Comparison of ENCODE assay signal across 19 cellular contexts in the genomic region with DNA sequence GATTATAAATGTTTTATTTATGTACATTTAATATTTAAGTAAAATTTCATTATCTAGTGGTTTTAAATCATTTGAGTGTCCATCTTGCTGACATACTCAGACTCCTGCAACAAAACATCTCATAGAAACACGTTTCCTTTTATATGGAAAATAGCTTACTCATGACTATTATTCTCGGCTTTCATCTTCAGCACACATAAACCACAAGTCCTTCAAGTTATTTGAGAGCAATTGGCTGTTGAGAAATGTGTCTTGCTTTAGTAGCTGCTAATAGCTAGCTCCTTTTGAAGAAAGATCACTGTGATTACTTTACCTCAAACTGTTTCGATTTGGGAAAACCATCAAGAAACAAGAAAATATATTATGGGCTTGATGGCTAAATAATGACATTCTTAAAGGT.
DNase-seq lines count a peak whose midpoint lies in the region; ATAC-seq and TF ChIP-seq lines count a peak whose summit lies in the region.
"Had no signal": no experiment of that assay in that cellular context is flagged by ENCODE, and none has a peak within 500 bp of the region (broad histone marks: within the 10 kb centered on the region; RNA-seq: fewer than 3 reads in every experiment).

No MANE protein-coding gene starts in this region.

- no peaks in the 10 kb centered on the region for H4K20me1 ChIP-seq in KMS-11 (ENCODE audit: insufficient read depth)

- no peaks in the 10 kb centered on the region for H3K36me3 ChIP-seq in BJ (ENCODE audit: control insufficient read depth, insufficient read depth, low read length)
- no peaks in the 10 kb centered on the region for H3K36me3 ChIP-seq in KMS-11 (ENCODE audit: insufficient read depth)
- no peaks in the 10 kb centered on the region for H3K36me3 ChIP-seq in left lung

- no peaks in the 10 kb centered on the region for H3K79me2 ChIP-seq in KMS-11 (ENCODE audit: insufficient read depth, low read depth)

- no peaks in the 10 kb centered on the region for H3K9me3 ChIP-seq in left lung

- H3K4me3 Mint-ChIP-seq in stimulated activated naive CD8-positive, alpha-beta T cell treated with anti-CD3 and anti-CD28 coated beads, Interleukin-15, amount 100 ng/mL, for 72 hours = no peak overlapping the region
- no peak overlapping the region for H3K4me3 Mint-ChIP-seq in type B pancreatic cell
- H3K4me3 Mint-ChIP-seq: activated naive CD8-positive, alpha-beta T cell treated with anti-CD3 and anti-CD28 coated beads for 36 hours; CD14-positive monocyte; WTC11 had no signal

- CTCF ChIA-PET in BJ (lab: Yijun Ruan, JAX) = interaction anchor here (0.5 to 2.7 kb wide), 3 partner anchors 10 to 240 kb away, joined by 3 to 7 read pairs (median 3); no protein-coding TSS in a partner anchor

- intact Hi-C loops in left lung (cut with DNase I) = no loop called here
- intact Hi-C loops in cardiac septum (cut with DNase I) = no loop called here

- peak overlapping the region; percentile 5; the same call in 1 of the 2 replicates for H3K9ac ChIP-seq in KMS-11

- H3K4me3 ChIP-seq in BJ (ENCODE audit: low read depth, low read length) = no peak overlapping the region
- peak overlapping the region; percentile 67 for H3K4me3 ChIP-seq in KMS-11 (IDR thresholded peaks at IDR 0.05; ENCODE audit: insufficient read depth, low read depth, low read length)
- no peak overlapping the region for H3K4me3 ChIP-seq in left lung
- H3K4me3 ChIP-seq: dorsolateral prefrontal cortex had no signal

- TF ChIP-seq CTCF in BJ (IDR thresholded peaks at IDR 0.05; ENCODE audit: insufficient read depth, low read depth, low read length) (no peak), KMS-11 (conservative IDR thresholded peaks at IDR 0.05; ENCODE audit: low read depth, low read length) (no peak), left lung (IDR thresholded peaks at IDR 0.05) (no peak), type B pancreatic cell (conservative IDR thresholded peaks at IDR 0.05) (no peak)

- no peaks in the 10 kb centered on the region for H3K36me3 Mint-ChIP-seq in type B pancreatic cell
- H3K36me3 Mint-ChIP-seq: activated naive CD8-positive, alpha-beta T cell treated with anti-CD3 and anti-CD28 coated beads for 36 hours; CD14-positive monocyte; WTC11 had no signal

- peak overlapping the region; percentile 28; the same call in 1 of the 2 replicates for H2AFZ ChIP-seq in KMS-11 (ENCODE audit: low read depth)

- peak overlapping the region; percentile 62 for H3K4me2 ChIP-seq in KMS-11

- no peaks in the 10 kb centered on the region for H3K27me3 Mint-ChIP-seq in stimulated activated naive CD8-positive, alpha-beta T cell treated with anti-CD3 and anti-CD28 coated beads, Interleukin-15, amount 100 ng/mL, for 72 hours
- H3K27me3 Mint-ChIP-seq in type B pancreatic cell = no peaks in the 10 kb centered on the region
- H3K27me3 Mint-ChIP-seq: activated naive CD8-positive, alpha-beta T cell treated with anti-CD3 and anti-CD28 coated beads for 36 hours had no signal

- peak; percentile 78 for ATAC-seq in left lung
- ATAC-seq in stimulated activated naive CD8-positive, alpha-beta T cell treated with anti-CD3 and anti-CD28 coated beads, Interleukin-15, amount 100 ng/mL, for 72 hours = no peak
- ATAC-seq: WTC11 had no signal

- H3K4me1 ChIP-seq in KMS-11 (ENCODE audit: low read depth, poor library complexity, severe bottlenecking) (peaks cover 39% of the 10 kb centered on the region), left lung (peaks cover 0 to 11% of the 10 kb centered on the region in 2 donors)

- POLR2A ChIA-PET in BJ (lab: Charles Lee) = interaction anchor here (0.6 kb wide), 1 partner anchor 18 kb away, joined by 3 read pairs; no protein-coding TSS in a partner anchor

- H3K4me1 Mint-ChIP-seq in stimulated activated naive CD8-positive, alpha-beta T cell treated with anti-CD3 and anti-CD28 coated beads, Interleukin-15, amount 100 ng/mL, for 72 hours = no peaks in the 10 kb centered on the region
- peaks cover 19% of the 10 kb centered on the region for H3K4me1 Mint-ChIP-seq in type B pancreatic cell (ENCODE audit: unreplicated experiment)
- H3K4me1 Mint-ChIP-seq: activated naive CD8-positive, alpha-beta T cell treated with anti-CD3 and anti-CD28 coated beads for 36 hours; CD14-positive monocyte had no signal

- H3K27me3 ChIP-seq in BJ (ENCODE audit: control insufficient read depth, insufficient read depth, low read length) = no peaks in the 10 kb centered on the region
- no peaks in the 10 kb centered on the region; the same call in 1 of the 2 replicates for H3K27me3 ChIP-seq in KMS-11 (ENCODE audit: insufficient read depth, low read depth)
- H3K27me3 ChIP-seq in left lung = no peaks in the 10 kb centered on the region

- H3K27ac ChIP-seq in KMS-11 = peak overlapping the region; percentile 67
- peak overlapping the region in 1 of 2 donors; percentile 75 for H3K27ac ChIP-seq in left lung
- H3K27ac ChIP-seq: dorsolateral prefrontal cortex, HL-60 had no signal

- no peak overlapping the region for H3K27ac Mint-ChIP-seq in stimulated activated naive CD8-positive, alpha-beta T cell treated with anti-CD3 and anti-CD28 coated beads, Interleukin-15, amount 100 ng/mL, for 72 hours
- no peak overlapping the region for H3K27ac Mint-ChIP-seq in type B pancreatic cell
- H3K27ac Mint-ChIP-seq: activated naive CD8-positive, alpha-beta T cell treated with anti-CD3 and anti-CD28 coated beads for 36 hours; CD14-positive monocyte; WTC11 had no signal

- H3K9me3 Mint-ChIP-seq in stimulated activated naive CD8-positive, alpha-beta T cell treated with anti-CD3 and anti-CD28 coated beads, Interleukin-15, amount 100 ng/mL, for 72 hours = no peaks in the 10 kb centered on the region
- no peaks in the 10 kb centered on the region for H3K9me3 Mint-ChIP-seq in type B pancreatic cell
- H3K9me3 Mint-ChIP-seq: activated naive CD8-positive, alpha-beta T cell treated with anti-CD3 and anti-CD28 coated beads for 36 hours; CD14-positive monocyte; WTC11 had no signal

- DNase-seq in BJ (ENCODE audit: low read depth) = peak; percentile 42
- peak; percentile 81 for DNase-seq in astrocyte of the hippocampus (ENCODE audit: low read depth, low spot score)
- DNase-seq in left lung = no peak
- no peak for DNase-seq in NCI-H748 (lab: John Stamatoyannopoulos, UW; ENCODE audit: unreplicated experiment)
- no peak for DNase-seq in stimulated activated naive CD8-positive, alpha-beta T cell treated with anti-CD3 and anti-CD28 coated beads, Interleukin-15, amount 100 ng/mL, for 72 hours
- no peak for DNase-seq in type B pancreatic cell (ENCODE audit: extremely low spot score, unreplicated experiment)
- no peak for DNase-seq in cardiac septum (ENCODE audit: low spot score)
- DNase-seq: activated CD8-positive, alpha-beta memory T cell treated with anti-CD3 and anti-CD28 coated beads, Interleukin-2, amount 50 U/mL, for 48 hours; activated naive CD8-positive, alpha-beta T cell treated with anti-CD3 and anti-CD28 coated beads for 36 hours; dorsolateral prefrontal cortex; head of caudate nucleus; NCI-H1105; NCI-H510A treated with DMSO at 0.1 percent for 48 hours; Right ventricle myocardium superior; stimulated activated CD4-positive, alpha-beta T cell treated with anti-CD3 and anti-CD28 coated beads, Interleukin-15, amount 100 ng/mL, for 24 hours had no signal

Comparison
In these comparisons a context has a peak if more than half of its experiments do, and no peak if none do; other contexts are left out.
1. DNase-seq: peak in BJ (single experiment) and astrocyte of the hippocampus (single experiment); none in left lung (0 of 2), NCI-H748 (single experiment), stimulated activated naive CD8-positive, alpha-beta T cell treated with anti-CD3 and anti-CD28 coated beads, Interleukin-15, amount 100 ng/mL, for 72 hours (0 of 2), type B pancreatic cell (single experiment) and cardiac septum (single experiment).